In the genomic region with DNA sequence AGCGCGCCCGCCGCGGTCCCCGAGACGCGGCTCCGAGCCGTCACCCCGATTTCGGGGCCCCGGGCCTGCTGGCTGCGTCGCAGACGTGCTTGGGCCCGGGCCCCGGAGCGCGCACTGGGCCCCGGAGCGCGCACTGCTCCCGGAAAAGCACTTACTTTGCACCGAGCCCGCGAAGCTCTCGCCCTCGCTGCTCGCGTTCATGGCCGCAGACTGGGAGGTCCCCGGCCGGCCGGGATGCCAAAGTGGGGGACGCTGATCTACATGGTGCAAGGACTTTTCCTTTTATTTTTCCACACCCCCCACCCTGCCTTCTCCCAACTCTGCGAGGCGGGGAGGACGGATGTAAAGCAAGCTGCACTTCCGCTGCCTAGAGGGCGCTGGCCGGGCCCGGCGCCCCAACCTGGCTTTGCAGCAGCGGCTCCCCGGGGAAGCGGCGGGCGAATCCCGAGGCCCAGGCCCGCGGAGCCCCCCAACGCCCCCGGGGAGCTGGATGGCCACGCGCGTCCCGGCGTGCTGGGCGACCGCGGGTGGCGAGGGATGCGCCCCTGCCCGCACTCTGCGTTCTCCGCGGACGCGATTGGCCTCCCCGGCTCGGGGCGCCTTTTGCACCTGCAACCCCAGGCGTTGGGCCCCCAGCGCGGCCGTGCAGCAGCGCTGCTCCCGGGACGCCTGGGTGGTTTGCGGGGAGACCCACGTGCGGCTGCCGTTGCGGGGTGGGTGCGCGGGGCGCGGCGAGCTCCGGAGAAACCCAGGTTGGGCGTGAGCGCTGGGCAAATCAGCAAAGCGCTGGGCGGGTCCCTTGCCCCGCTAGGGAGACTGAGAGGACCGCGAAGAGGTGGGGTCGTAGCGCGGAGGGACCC, we compare ENCODE assay signal across 7 cellular contexts. TPM values are rescaled to one million over a fixed set of nuclear protein-coding genes. Genes with fewer than 3 reads are reported as not detected.
DNase-seq lines count a peak whose midpoint lies in the region; ATAC-seq and TF ChIP-seq lines count a peak whose summit lies in the region.

A gene (minus strand): TSS at position 344 of the 860 bp plus-strand sequence. CDS start 143 bp downstream, at position 201.

- ATAC-seq in HG02763 (IDR thresholded peaks at IDR 0.05; ENCODE audit: unreplicated experiment) (peak; percentile 76), sciatic nerve (peak; percentile 94)

- TF ChIP-seq CTCF in GM13977 (IDR thresholded peaks at IDR 0.05; ENCODE audit: extremely low read depth, insufficient read depth, missing control alignments): peak; percentile 89
- TF ChIP-seq CTCF in astrocyte of the spinal cord (IDR thresholded peaks at IDR 0.05; ENCODE audit: low read depth, low read length): peak; percentile 73

- intact Hi-C loops in sciatic nerve (cut with DNase I): no loop called here

- DNase-seq in GM13977 (ENCODE audit: low spot score): peak; percentile 89
- DNase-seq in NCI-H1694 (lab: John Stamatoyannopoulos, UW): peak; percentile 17
- peak; percentile 90 for DNase-seq in T1000 (lab: John Stamatoyannopoulos, UW)
- DNase-seq in astrocyte of the spinal cord (ENCODE audit: low read depth, low spot score): peak; percentile 83
- DNase-seq in hypothalamus (lab: John Stamatoyannopoulos, UW): peak in 50 of 51 donors; percentile 44 to 94 (median 76)
- peak; percentile 85 for DNase-seq in sciatic nerve (ENCODE audit: low spot score)

- in situ Hi-C loops in GM13977 (cut with MboI; ENCODE audit: low pct_unique_long_range_greater_than_20kb, low sequenced_read_pairs, unreplicated experiment) (no loop called here), astrocyte of the spinal cord (cut with HindIII; ENCODE audit: low sequenced_read_pairs) (no loop called here)

- peak within 1 kb of the TSS; percentile 78 for H3K4me3 ChIP-seq in astrocyte of the spinal cord (ENCODE audit: low read depth, low read length)

RNA-seq across cellular contexts. Expression of the gene that starts here (rescaled TPM):
- 17.0 TPM for total RNA-seq in sciatic nerve

Comparison
In these comparisons a context has a peak if more than half of its experiments do, and no peak if none do; other contexts are left out.
1. Peak in every context shown above with its lines: DNase-seq, ATAC-seq and H3K4me3 ChIP-seq.
2. DNase-seq: peak in every context shown above with its lines; median percentile 90 in T1000; 89 in GM13977; 85 in sciatic nerve; 83 in astrocyte of the spinal cord; 76 in hypothalamus; 17 in NCI-H1694.